In genomic region chr9:117547321-117547720, GRCh38 we compare ENCODE assay signal across 19 cellular contexts.
DNase-seq lines count a peak whose midpoint lies in the region; ATAC-seq, FAIRE-seq and TF ChIP-seq lines count a peak whose summit lies in the region.
"Had no signal": no experiment of that assay in that cellular context is flagged by ENCODE, and none has a peak within 500 bp of the region (broad histone marks: within the 10 kb centered on the region; RNA-seq: fewer than 3 reads in every experiment).

No MANE protein-coding gene starts in this region.

- no peak overlapping the region for H2BK20ac ChIP-seq in H9 (ENCODE audit: low read depth, low read length, poor library complexity, severe bottlenecking)

- no peak overlapping the region for H3K56ac ChIP-seq in H9 (ENCODE audit: insufficient read length, low read depth, low read length)

- FAIRE-seq in GM12892 (lab: Jason Lieb, UNC): no peak
- FAIRE-seq: A204.1 had no signal

- no peaks in the 10 kb centered on the region for H3K36me3 ChIP-seq in kidney epithelial cell (ENCODE audit: control insufficient read depth, insufficient read depth, low read length)
- H3K36me3 ChIP-seq in smooth muscle cell (ENCODE audit: low read depth): no peaks in the 10 kb centered on the region
- H3K36me3 ChIP-seq: esophagus muscularis mucosa, ovary had no signal

- ATAC-seq in WTC11 (no peak), HG03135 (IDR thresholded peaks at IDR 0.05; ENCODE audit: unreplicated experiment) (no peak)
- ATAC-seq: HCT116, SK-N-SH treated with all-trans-retinoic acid at 6 μM for 48 hours had no signal

- H2BK5ac ChIP-seq in H9 (ENCODE audit: insufficient read length, low read length): no peak overlapping the region

- H4K5ac ChIP-seq in H9 (ENCODE audit: insufficient read length, low read depth, low read length): no peak overlapping the region

- H3K4me1 Mint-ChIP-seq in WTC11 (peaks cover 62% of the 10 kb centered on the region), H9 (peaks cover 61 to 62% of the 10 kb centered on the region in 2 experiments)

- WGBS in smooth muscle cell (ENCODE audit: low lambda C conversion rate): 50% methylated on average over 7 of the region's 7 CpGs
- no CpG with 5 or more reads among the region's 7 CpGs for WGBS in H9 (ENCODE audit: extremely low coverage, insufficient read length, low lambda C conversion rate)

- H3K27me3 ChIP-seq in kidney epithelial cell (ENCODE audit: control insufficient read depth, insufficient read depth, low read length): no peaks in the 10 kb centered on the region
- H3K27me3 ChIP-seq in smooth muscle cell (ENCODE audit: low read depth): peaks cover 7% of the 10 kb centered on the region
- no peaks in the 10 kb centered on the region for H3K27me3 ChIP-seq in H9 (ENCODE audit: insufficient read depth, low read length)
- H3K27me3 ChIP-seq: ovary had no signal

- H3K14ac ChIP-seq in H9 (ENCODE audit: insufficient read depth, low read length): no peak overlapping the region

- peak overlapping the region; percentile 68 for H3K4me2 ChIP-seq in smooth muscle cell
- no peak overlapping the region for H3K4me2 ChIP-seq in H9 (ENCODE audit: insufficient read depth, insufficient read length, low read length)

- H3K23ac ChIP-seq in H9 (ENCODE audit: insufficient read length, low read depth, low read length): no peak overlapping the region

- H3K4me1 ChIP-seq in smooth muscle cell (ENCODE audit: low read depth) (no peaks in the 10 kb centered on the region), H9 (ENCODE audit: insufficient read depth, low read length) (peaks cover 5% of the 10 kb centered on the region; the same call in 1 of the 2 replicates)
- H3K4me1 ChIP-seq: esophagus muscularis mucosa had no signal

- H3K9ac ChIP-seq in smooth muscle cell (ENCODE audit: low read depth): no peak overlapping the region
- no peak overlapping the region for H3K9ac ChIP-seq in H9 (ENCODE audit: extremely low read depth, insufficient read length, low read length)

- no peaks in the 10 kb centered on the region for H3K9me3 ChIP-seq in smooth muscle cell (replicated peaks; ENCODE audit: low read depth)
- H3K9me3 ChIP-seq in H9 (ENCODE audit: control insufficient read depth, low read depth, low read length): no peaks in the 10 kb centered on the region
- H3K9me3 ChIP-seq: esophagus muscularis mucosa, ovary had no signal

- no peaks in the 10 kb centered on the region for H3K23me2 ChIP-seq in H9 (ENCODE audit: insufficient read length, low read depth, low read length, poor library complexity, severe bottlenecking)

- no peak overlapping the region for H4K8ac ChIP-seq in H9 (replicated peaks; ENCODE audit: insufficient read length, low read depth, low read length)

- H2BK120ac ChIP-seq in H9 (ENCODE audit: low read depth, low read length, poor library complexity, severe bottlenecking): no peak overlapping the region

- H3K27me3 Mint-ChIP-seq in WTC11 (ENCODE audit: low read depth) (no peaks in the 10 kb centered on the region), H9 (ENCODE audit: low read depth) (no peaks in the 10 kb centered on the region; the same call in 1 of the 2 replicates)

- H3K79me2 ChIP-seq in smooth muscle cell (ENCODE audit: low read depth) (no peaks in the 10 kb centered on the region), H9 (ENCODE audit: insufficient read depth, low read length) (no peaks in the 10 kb centered on the region)

- H3K9me3 Mint-ChIP-seq in WTC11 (no peaks in the 10 kb centered on the region), H9 (no peaks in the 10 kb centered on the region)
- H3K9me3 Mint-ChIP-seq: activated T-helper 2 cell treated with anti-CD3 and anti-CD28 coated beads, Interferon-gamma antibody, Interleukin-2, Interleukin-4, amounts not matched to agents 10 μg/mL and 5 μg/mL and 100 μg/mL, durations not matched to agents 14 hours and 24 hours and 36 hours had no signal

- no peak overlapping the region for H4K91ac ChIP-seq in H9 (ENCODE audit: insufficient read length, low read depth, low read length)

- H3K79me1 ChIP-seq in H9 (ENCODE audit: insufficient read depth, low read depth, low read length, poor library complexity, severe bottlenecking): no peaks in the 10 kb centered on the region

- H3K27ac ChIP-seq in smooth muscle cell (ENCODE audit: low read depth): no peak overlapping the region
- no peak overlapping the region for H3K27ac ChIP-seq in H9 (ENCODE audit: insufficient read length, low read depth, low read length)
- H3K27ac ChIP-seq: C4-2B, esophagus muscularis mucosa, HL-60, ovary had no signal

- no peaks in the 10 kb centered on the region for H3F3A ChIP-seq in smooth muscle cell (ENCODE audit: low read depth)

- POLR2A ChIA-PET in WTC11 (lab: Charles Lee): no interaction called here

- H2BK12ac ChIP-seq in H9 (ENCODE audit: insufficient read length, low read depth, low read length): no peak overlapping the region

- H3K4me3 Mint-ChIP-seq in WTC11: peak overlapping the region; percentile 38
- H3K4me3 Mint-ChIP-seq in H9: peak overlapping the region in 1 of 2 experiments; percentile 24; a peak in 2 of 5 replicates
- H3K4me3 Mint-ChIP-seq: stimulated activated naive CD8-positive, alpha-beta T cell treated with anti-CD3 and anti-CD28 coated beads, Interleukin-15, Interleukin-2, amounts not matched to agents 100 ng/mL and 50 ng/mL, for 24 hours had no signal

- no peak overlapping the region for H3K4ac ChIP-seq in H9 (ENCODE audit: low read depth, low read length)

- no peak for TF ChIP-seq POLR2A in GM12892 (IDR thresholded peaks at IDR 0.05; ENCODE audit: low read depth, low read length)

- H3K18ac ChIP-seq in H9 (ENCODE audit: insufficient read length, low read depth, low read length): no peak overlapping the region

- no peak overlapping the region for H3K27ac Mint-ChIP-seq in WTC11
- no peak overlapping the region; a peak in 1 of 7 replicates for H3K27ac Mint-ChIP-seq in H9
- H3K27ac Mint-ChIP-seq: activated T-helper 2 cell treated with anti-CD3 and anti-CD28 coated beads, Interferon-gamma antibody, Interleukin-2, Interleukin-4, amounts not matched to agents 10 μg/mL and 5 μg/mL and 100 μg/mL, durations not matched to agents 14 hours and 24 hours and 36 hours; stimulated activated naive CD8-positive, alpha-beta T cell treated with anti-CD3 and anti-CD28 coated beads, Interleukin-15, Interleukin-2, amounts not matched to agents 100 ng/mL and 50 ng/mL, for 24 hours had no signal

- no peak overlapping the region for H2AK5ac ChIP-seq in H9 (ENCODE audit: insufficient read length, low read length)

- no peak overlapping the region for H2BK15ac ChIP-seq in H9 (ENCODE audit: low read depth, low read length)

- H4K20me1 ChIP-seq in smooth muscle cell (ENCODE audit: low read depth): no peaks in the 10 kb centered on the region
- no peaks in the 10 kb centered on the region for H4K20me1 ChIP-seq in H9 (ENCODE audit: control insufficient read depth, insufficient read depth, insufficient read length)

- H3K36me3 Mint-ChIP-seq in WTC11 (no peaks in the 10 kb centered on the region), H9 (ENCODE audit: insufficient read depth in 1 of 3, low read depth in 3 of 3) (no peaks in the 10 kb centered on the region)

- H2AFZ ChIP-seq in smooth muscle cell (ENCODE audit: low read depth) (no peak overlapping the region), H9 (ENCODE audit: low read length) (no peak overlapping the region)

- H3T11ph ChIP-seq in H9 (ENCODE audit: low read length): no peak overlapping the region

- CTCF ChIA-PET in WTC11 (lab: Charles Lee): interaction anchor here (0.7 to 3.4 kb wide), 4 partner anchors 9 to 606 kb away, joined by 4 to 14 read pairs (median 11); no protein-coding TSS in a partner anchor

- DNase-seq in NCI-H524 (lab: John Stamatoyannopoulos, UW) (peak; percentile 27 to 47), NCI-H524 treated with DMSO at 0.1 percent for 48 hours (lab: John Stamatoyannopoulos, UW) (no peak), WTC11 (ENCODE audit: low spot score) (no peak), kidney epithelial cell (ENCODE audit: low read depth) (no peak), smooth muscle cell (lab: John Stamatoyannopoulos, UW; ENCODE audit: unreplicated experiment) (no peak), GM12892 (ENCODE audit: insufficient read length) (no peak), H9 (no peak)
- DNase-seq: ovary; stimulated activated CD4-positive, alpha-beta T cell treated with anti-CD3 and anti-CD28 coated beads, Interleukin-1b, Interleukin-23, amount 100 ng/mL, for 48 hours; T1000 had no signal

- H3K4me3 ChIP-seq in kidney epithelial cell (ENCODE audit: low read depth, low read length) (peak overlapping the region; percentile 1), smooth muscle cell (peak overlapping the region; percentile 31)
- H3K4me3 ChIP-seq: ovary had no signal

- TF ChIP-seq CTCF in WTC11 (IDR thresholded peaks at IDR 0.05) (no peak), kidney epithelial cell (IDR thresholded peaks at IDR 0.05; ENCODE audit: insufficient read depth, low read length, poor library complexity, severe bottlenecking) (no peak), smooth muscle cell (IDR thresholded peaks at IDR 0.05; ENCODE audit: borderline replicate concordance, insufficient read depth, poor library complexity, severe bottlenecking) (no peak), H9 (conservative IDR thresholded peaks at IDR 0.05) (no peak)

TF ChIP-seq in WTC11, 78 proteins besides CTCF, POLR2A, EP300 and RAD21 (continues in another document):
- TF ChIP-seq ETV6 (CRISPR knock-in tag; IDR thresholded peaks at IDR 0.05): no peak
- no peak for TF ChIP-seq ATF3 (CRISPR knock-in tag; conservative IDR thresholded peaks at IDR 0.05)
- no peak for TF ChIP-seq CREM (CRISPR knock-in tag; IDR thresholded peaks at IDR 0.05)
- no peak for TF ChIP-seq USF2 (CRISPR knock-in tag; IDR thresholded peaks at IDR 0.05)
- TF ChIP-seq NFATC4 (CRISPR knock-in tag; IDR thresholded peaks at IDR 0.05): no peak
- no peak for TF ChIP-seq RORB (CRISPR knock-in tag; IDR thresholded peaks at IDR 0.05)
- TF ChIP-seq FOXK1 (CRISPR knock-in tag; IDR thresholded peaks at IDR 0.05): no peak

Comparison
In these comparisons a context has a peak if more than half of its experiments do, and no peak if none do; other contexts are left out.
1. DNase-seq: peak in NCI-H524 (2 of 2); none in NCI-H524 treated with DMSO at 0.1 percent for 48 hours (single experiment), WTC11 (single experiment), kidney epithelial cell (single experiment), smooth muscle cell (single experiment), GM12892 (single experiment) and H9 (single experiment).